ENCODE assay signal across 18 cellular contexts in genomic region chr2:71559080-71559827, GRCh38.
"Had no signal": no experiment of that assay in that cellular context is flagged by ENCODE, and none has a peak within 500 bp of the region (broad histone marks: within the 10 kb centered on the region; RNA-seq: fewer than 3 reads in every experiment).

No MANE protein-coding gene starts in this region.

- H3K4me1 ChIP-seq: adrenal gland, parathyroid adenoma had no signal

- H3K27ac Mint-ChIP-seq: activated B cell treated with CpG ODN at 0.5 μM for 24 hours; activated CD8-positive, alpha-beta T cell treated with anti-CD3 and anti-CD28 coated beads, Interleukin-2, amount 10 ng/mL, durations not matched to agents 7 days and 5 days; activated naive CD4-positive, alpha-beta T cell treated with anti-CD3 and anti-CD28 coated beads, Interleukin-2, amount 50 U/mL, for 24 hours; T-helper 1 cell treated with Interleukin-12 subunit alpha and Interleukin-12 subunit beta and Interleukin-4 antibody, amounts not matched to agents 30 μg/mL and 1 μg/mL, for 36 hours had no signal

- H3K36me3 Mint-ChIP-seq: activated naive CD4-positive, alpha-beta T cell treated with anti-CD3 and anti-CD28 coated beads, Interleukin-2, amount 50 U/mL, for 24 hours had no signal

- H2AFZ ChIP-seq: parathyroid adenoma had no signal

- H3K9me3 ChIP-seq: adrenal gland had no signal

- H3K27ac ChIP-seq: adrenal gland, coronary artery, parathyroid adenoma had no signal

- H3K9ac ChIP-seq: parathyroid adenoma had no signal

- DNase-seq: activated B cell treated with CpG ODN at 0.5 μM for 24 hours; activated CD4-positive, alpha-beta T cell treated with anti-CD3 and anti-CD28 coated beads for 48 hours; activated CD8-positive, alpha-beta memory T cell treated with anti-CD3 and anti-CD28 coated beads, Interleukin-2, amount 50 U/mL, for 4 hours; activated CD8-positive, alpha-beta T cell treated with anti-CD3 and anti-CD28 coated beads, Interleukin-2, amount 10 ng/mL, durations not matched to agents 7 days and 5 days; activated effector memory CD4-positive, alpha-beta T cell treated with anti-CD3 and anti-CD28 coated beads, Interleukin-2, amount 50 U/mL, for 16 hours; activated T-cell treated with anti-CD3 and anti-CD28 coated beads, Interleukin-2, amount 50 U/mL, for 48 hours; adrenal gland; caudate nucleus; effector CD4-positive, alpha-beta T cell; foreskin fibroblast; hypothalamus; stimulated activated CD4-positive, alpha-beta T cell treated with anti-CD3 and anti-CD28 coated beads, Interleukin-1b, Interleukin-23, amount 100 ng/mL, for 48 hours; stimulated activated naive CD8-positive, alpha-beta T cell treated with anti-CD3 and anti-CD28 coated beads, Interleukin-15, amount 100 ng/mL, for 72 hours had no signal

- H3K27me3 ChIP-seq: adrenal gland had no signal

- H3K79me2 ChIP-seq: parathyroid adenoma had no signal

- H3K4me1 Mint-ChIP-seq: activated B cell treated with CpG ODN at 0.5 μM for 24 hours; activated naive CD4-positive, alpha-beta T cell treated with anti-CD3 and anti-CD28 coated beads, Interleukin-2, amount 50 U/mL, for 24 hours; stimulated activated naive CD8-positive, alpha-beta T cell treated with anti-CD3 and anti-CD28 coated beads, Interleukin-15, amount 100 ng/mL, for 72 hours had no signal

- H3K9me3 Mint-ChIP-seq: activated B cell treated with CpG ODN at 0.5 μM for 24 hours; activated naive CD4-positive, alpha-beta T cell treated with anti-CD3 and anti-CD28 coated beads, Interleukin-2, amount 50 U/mL, for 24 hours; stimulated activated naive CD8-positive, alpha-beta T cell treated with anti-CD3 and anti-CD28 coated beads, Interleukin-15, amount 100 ng/mL, for 72 hours; T-helper 1 cell treated with Interleukin-12 subunit alpha and Interleukin-12 subunit beta and Interleukin-4 antibody, amounts not matched to agents 30 μg/mL and 1 μg/mL, for 36 hours had no signal

- H3K4me3 Mint-ChIP-seq: activated B cell treated with CpG ODN at 0.5 μM for 24 hours; activated CD8-positive, alpha-beta T cell treated with anti-CD3 and anti-CD28 coated beads, Interleukin-2, amount 10 ng/mL, durations not matched to agents 7 days and 5 days; activated naive CD4-positive, alpha-beta T cell treated with anti-CD3 and anti-CD28 coated beads, Interleukin-2, amount 50 U/mL, for 24 hours; stimulated activated naive CD8-positive, alpha-beta T cell treated with anti-CD3 and anti-CD28 coated beads, Interleukin-15, amount 100 ng/mL, for 72 hours; T-helper 1 cell treated with Interleukin-12 subunit alpha and Interleukin-12 subunit beta and Interleukin-4 antibody, amounts not matched to agents 30 μg/mL and 1 μg/mL, for 36 hours had no signal

- ATAC-seq: activated CD8-positive, alpha-beta T cell treated with anti-CD3 and anti-CD28 coated beads, Interleukin-2, amount 10 ng/mL, durations not matched to agents 7 days and 5 days; stimulated activated naive CD8-positive, alpha-beta T cell treated with anti-CD3 and anti-CD28 coated beads, Interleukin-15, amount 100 ng/mL, for 72 hours had no signal

- H3K27me3 Mint-ChIP-seq: activated naive CD4-positive, alpha-beta T cell treated with anti-CD3 and anti-CD28 coated beads, Interleukin-2, amount 50 U/mL, for 24 hours; stimulated activated naive CD8-positive, alpha-beta T cell treated with anti-CD3 and anti-CD28 coated beads, Interleukin-15, amount 100 ng/mL, for 72 hours had no signal

- FAIRE-seq: endothelial cell of umbilical vein had no signal

- H3K36me3 ChIP-seq: adrenal gland had no signal

- H3K4me3 ChIP-seq: adrenal gland, coronary artery had no signal
